1 cellular context compared by ENCODE assay signal in genomic region chr12:108577458-108577857, GRCh38.
TF ChIP-seq lines count a peak whose summit lies in the region.

No MANE protein-coding gene starts in this region.

TF ChIP-seq in IMR-90, 13 proteins besides CTCF, POLR2A, EP300 and RAD21:
- TF ChIP-seq ELK1 (IDR thresholded peaks at IDR 0.05; ENCODE audit: borderline replicate concordance, low read depth, low read length): no peak
- no peak for TF ChIP-seq SMC3 (IDR thresholded peaks at IDR 0.05; ENCODE audit: low read depth, low read length)
- TF ChIP-seq CEBPB (IDR thresholded peaks at IDR 0.05; ENCODE audit: low read depth, low read length): no peak
- TF ChIP-seq CHD1 (IDR thresholded peaks at IDR 0.05; ENCODE audit: low read depth, low read length): no peak
TF ChIP-seq in IMR-90: peak in this region for 0.
